ENCODE assay signal across 8 cellular contexts in genomic region chr19:44499559-44499958, GRCh38. TPM values are rescaled to one million over a fixed set of nuclear protein-coding genes. Genes with fewer than 3 reads are reported as not detected.
DNase-seq lines count a peak whose midpoint lies in the region; ATAC-seq and TF ChIP-seq lines count a peak whose summit lies in the region.

No MANE protein-coding gene starts in this region.

- H3K36me3 Mint-ChIP-seq in activated CD8-positive, alpha-beta memory T cell treated with anti-CD3 and anti-CD28 coated beads, Interleukin-2, amount 10 ng/mL, durations not matched to agents 7 days and 5 days = peaks cover 61% of the 10 kb centered on the region
- peaks cover 42% of the 10 kb centered on the region for H3K36me3 Mint-ChIP-seq in activated naive CD8-positive, alpha-beta T cell

- H3K9me3 ChIP-seq in left lung = peaks cover 4 to 46% of the 10 kb centered on the region in 2 donors
- peaks cover 24% of the 10 kb centered on the region for H3K9me3 ChIP-seq in thymus (ENCODE audit: control insufficient read depth)

- H3K36me3 ChIP-seq in left lung (peaks cover 7 to 43% of the 10 kb centered on the region in 2 donors), thymus (ENCODE audit: control insufficient read depth, insufficient read depth) (peaks cover 42% of the 10 kb centered on the region)

- H3K4me3 ChIP-seq in left lung = peak overlapping the region; percentile 63 to 93
- H3K4me3 ChIP-seq in thymus (ENCODE audit: low read length) = peak overlapping the region; percentile 74

- no peaks in the 10 kb centered on the region for H3K27me3 Mint-ChIP-seq in activated CD8-positive, alpha-beta memory T cell treated with anti-CD3 and anti-CD28 coated beads, Interleukin-2, amount 10 ng/mL, durations not matched to agents 7 days and 5 days
- peaks cover 2% of the 10 kb centered on the region for H3K27me3 Mint-ChIP-seq in activated naive CD8-positive, alpha-beta T cell

- no peak for ATAC-seq in activated CD8-positive, alpha-beta memory T cell treated with anti-CD3 and anti-CD28 coated beads, Interleukin-2, amount 10 ng/mL, durations not matched to agents 7 days and 5 days
- ATAC-seq in left lung = no peak

- H3K9me3 Mint-ChIP-seq in activated CD8-positive, alpha-beta memory T cell treated with anti-CD3 and anti-CD28 coated beads, Interleukin-2, amount 10 ng/mL, durations not matched to agents 7 days and 5 days (ENCODE audit: low read depth) = peaks cover 36% of the 10 kb centered on the region
- peaks cover 25% of the 10 kb centered on the region for H3K9me3 Mint-ChIP-seq in activated naive CD8-positive, alpha-beta T cell (ENCODE audit: low read depth)

- peaks cover 31% of the 10 kb centered on the region for H3K4me1 Mint-ChIP-seq in activated CD8-positive, alpha-beta memory T cell treated with anti-CD3 and anti-CD28 coated beads, Interleukin-2, amount 10 ng/mL, durations not matched to agents 7 days and 5 days
- peaks cover 30% of the 10 kb centered on the region for H3K4me1 Mint-ChIP-seq in activated naive CD8-positive, alpha-beta T cell (ENCODE audit: low read depth)

- CTCF ChIA-PET in activated CD8-positive, alpha-beta memory T cell treated with anti-CD3 and anti-CD28 coated beads, Interleukin-2, amount 10 ng/mL, durations not matched to agents 7 days and 5 days (lab: Charles Lee) = interaction anchor here (0.8 to 1.4 kb wide), 3 partner anchors 157 to 405 kb away, joined by 3 read pairs; no protein-coding TSS in a partner anchor
- CTCF ChIA-PET in GM10248 (lab: Yijun Ruan, JAX) = interaction anchor here (0.8 to 1.3 kb wide), 2 partner anchors 8 to 15 kb away, joined by 3 to 4 read pairs; no protein-coding TSS in a partner anchor

- DNase-seq in activated CD8-positive, alpha-beta memory T cell treated with anti-CD3 and anti-CD28 coated beads, Interleukin-2, amount 10 ng/mL, durations not matched to agents 7 days and 5 days = no peak
- DNase-seq in activated CD8-positive, alpha-beta memory T cell treated with anti-CD3 and anti-CD28 coated beads, Interleukin-2, amount 50 U/mL, for 4 hours = no peak
- no peak for DNase-seq in left lung
- no peak for DNase-seq in putamen (ENCODE audit: low spot score)
- DNase-seq in GM10248 (ENCODE audit: extremely low spot score) = no peak
- DNase-seq in NCI-H1092 (lab: John Stamatoyannopoulos, UW) = no peak

- intact Hi-C loops in left lung (cut with DNase I) = no loop called here

- H3K27ac ChIP-seq in left lung (peak overlapping the region in 1 of 2 donors; percentile 84), thymus (ENCODE audit: low read depth) (no peak overlapping the region)

- H3K27me3 ChIP-seq in left lung (no peaks in the 10 kb centered on the region), thymus (ENCODE audit: control insufficient read depth, insufficient read depth) (no peaks in the 10 kb centered on the region)

- WGBS in thymus = 45% methylated on average over 6 of the region's 6 CpGs

- TF ChIP-seq CTCF in left lung (IDR thresholded peaks at IDR 0.05) (no peak), GM10248 (IDR thresholded peaks at IDR 0.05; ENCODE audit: control extremely low read depth, extremely low read depth, low read depth, missing control alignments) (no peak)

- peak overlapping the region; percentile 98 for H3K4me3 Mint-ChIP-seq in activated CD8-positive, alpha-beta memory T cell treated with anti-CD3 and anti-CD28 coated beads, Interleukin-2, amount 10 ng/mL, durations not matched to agents 7 days and 5 days
- H3K4me3 Mint-ChIP-seq in activated naive CD8-positive, alpha-beta T cell = peak overlapping the region; percentile 91

- peak overlapping the region; percentile 91 for H3K27ac Mint-ChIP-seq in activated CD8-positive, alpha-beta memory T cell treated with anti-CD3 and anti-CD28 coated beads, Interleukin-2, amount 10 ng/mL, durations not matched to agents 7 days and 5 days
- H3K27ac Mint-ChIP-seq in activated naive CD8-positive, alpha-beta T cell = peak overlapping the region; percentile 93

- H3K4me1 ChIP-seq in left lung (peaks cover 0 to 16% of the 10 kb centered on the region in 2 donors), thymus (ENCODE audit: control insufficient read depth, insufficient read depth, low read length) (peaks cover 12% of the 10 kb centered on the region)

- POLR2A ChIA-PET in GM10248 (lab: Yijun Ruan, JAX) = interaction anchor here (0.6 kb wide), 1 partner anchor 334 kb away, joined by 3 read pairs; the partner anchor contains the start of gene ZNF226

RNA-seq across cellular contexts. Expression of gene ZNF180, which starts 0.8 kb away (rescaled TPM):
- 10 to 100 TPM in 1 of 2 experiments, 1 to 10 TPM in 1; 9.1 to 12.7 TPM for total RNA-seq in activated CD8-positive, alpha-beta memory T cell treated with anti-CD3 and anti-CD28 coated beads, Interleukin-2, amount 10 ng/mL, durations not matched to agents 7 days and 5 days
- 1 to 10 TPM; 6.0 to 7.7 TPM for total RNA-seq in left lung
- 8.3 TPM for polyA plus RNA-seq in thymus

RNA-seq across cellular contexts. Expression of gene CEACAM20, which starts 29.9 kb away (rescaled TPM):
- not detected for total RNA-seq in activated CD8-positive, alpha-beta memory T cell treated with anti-CD3 and anti-CD28 coated beads, Interleukin-2, amount 10 ng/mL, durations not matched to agents 7 days and 5 days
- not detected for total RNA-seq in left lung
- 0.05 TPM for polyA plus RNA-seq in thymus

RNA-seq across cellular contexts. Expression of gene ZNF229, which starts 51.3 kb away (rescaled TPM):
- under 1 TPM; 0.41 to 0.61 TPM for total RNA-seq in activated CD8-positive, alpha-beta memory T cell treated with anti-CD3 and anti-CD28 coated beads, Interleukin-2, amount 10 ng/mL, durations not matched to agents 7 days and 5 days
- total RNA-seq in left lung = 1 to 10 TPM; 3.8 to 4.5 TPM
- 1.5 TPM for polyA plus RNA-seq in thymus
